Comparison of ENCODE assay signal across 9 cellular contexts in the genomic region with DNA sequence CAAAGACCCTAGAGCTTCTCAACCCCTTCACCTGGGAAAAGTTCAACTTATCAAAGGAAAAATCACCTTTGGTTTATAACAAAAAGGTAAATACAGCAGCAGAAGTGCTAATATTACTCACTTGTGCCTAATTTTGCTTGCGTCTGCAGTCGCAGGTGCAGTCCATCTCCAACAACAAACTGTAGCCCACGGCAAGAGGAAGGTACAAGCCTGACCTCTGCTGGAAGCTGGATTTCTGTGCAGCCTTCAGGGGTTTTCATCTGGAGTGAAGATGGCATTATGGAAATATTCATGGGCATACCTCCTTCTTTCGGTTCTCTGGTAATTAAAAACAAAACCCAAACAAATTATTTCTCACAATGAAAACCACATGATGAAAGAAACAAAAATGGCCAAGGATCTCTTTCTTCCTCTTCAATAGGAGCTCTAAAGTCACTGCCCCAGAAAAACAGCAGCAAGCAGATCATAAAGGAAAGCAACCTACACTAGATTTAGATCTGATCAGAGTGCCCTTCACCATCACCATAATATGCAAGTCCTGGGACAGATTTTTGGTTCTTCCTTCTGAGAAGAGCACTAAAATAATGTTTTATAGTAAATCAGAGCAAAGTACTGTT. TPM values are rescaled to one million over a fixed set of nuclear protein-coding genes. Genes with fewer than 3 reads are reported as not detected.
DNase-seq lines count a peak whose midpoint lies in the region; ATAC-seq and TF ChIP-seq lines count a peak whose summit lies in the region.
"Had no signal": no experiment of that assay in that cellular context is flagged by ENCODE, and none has a peak within 500 bp of the region (broad histone marks: within the 10 kb centered on the region; RNA-seq: fewer than 3 reads in every experiment).

No MANE protein-coding gene starts in this region.

- H3K27me3 ChIP-seq in OCI-LY3 (ENCODE audit: low read depth, low read length): no peaks in the 10 kb centered on the region

- no peaks in the 10 kb centered on the region for H3K27me3 Mint-ChIP-seq in activated T-helper 2 cell treated with anti-CD3 and anti-CD28 coated beads, Interferon-gamma antibody, Interleukin-2, Interleukin-4, amounts not matched to agents 10 μg/mL and 5 μg/mL and 100 μg/mL, durations not matched to agents 14 hours and 24 hours and 36 hours (ENCODE audit: low read depth)
- H3K27me3 Mint-ChIP-seq: stimulated activated naive CD8-positive, alpha-beta T cell treated with anti-CD3 and anti-CD28 coated beads, Interleukin-15, amount 100 ng/mL, for 72 hours had no signal

- H2AFZ ChIP-seq in OCI-LY3 (ENCODE audit: low read depth, low read length): no peak overlapping the region

- H3K4me3 Mint-ChIP-seq in activated T-helper 2 cell treated with anti-CD3 and anti-CD28 coated beads, Interferon-gamma antibody, Interleukin-2, Interleukin-4, amounts not matched to agents 10 μg/mL and 5 μg/mL and 100 μg/mL, durations not matched to agents 14 hours and 24 hours and 36 hours (ENCODE audit: low read depth): no peak overlapping the region
- H3K4me3 Mint-ChIP-seq: stimulated activated naive CD8-positive, alpha-beta T cell treated with anti-CD3 and anti-CD28 coated beads, Interleukin-15, amount 100 ng/mL, for 72 hours had no signal

- TF ChIP-seq CTCF in OCI-LY3 (IDR thresholded peaks at IDR 0.05; ENCODE audit: low read depth, low read length) (peak; percentile 85), choroid plexus epithelial cell (conservative IDR thresholded peaks at IDR 0.05; ENCODE audit: low read depth, low read length) (peak; percentile 94)

- H3K9me3 Mint-ChIP-seq in activated T-helper 2 cell treated with anti-CD3 and anti-CD28 coated beads, Interferon-gamma antibody, Interleukin-2, Interleukin-4, amounts not matched to agents 10 μg/mL and 5 μg/mL and 100 μg/mL, durations not matched to agents 14 hours and 24 hours and 36 hours: no peaks in the 10 kb centered on the region
- H3K9me3 Mint-ChIP-seq: stimulated activated naive CD8-positive, alpha-beta T cell treated with anti-CD3 and anti-CD28 coated beads, Interleukin-15, amount 100 ng/mL, for 72 hours had no signal

- H3K27ac ChIP-seq in OCI-LY3 (ENCODE audit: low read length): no peak overlapping the region

- H4K20me1 ChIP-seq in OCI-LY3 (ENCODE audit: insufficient read depth, low read length): peaks cover 6% of the 10 kb centered on the region; the same call in 1 of the 2 replicates

- DNase-seq in activated CD4-positive, alpha-beta T cell treated with anti-CD3 and anti-CD28 coated beads for 48 hours: peak; percentile 27
- no peak for DNase-seq in activated CD4-positive, alpha-beta T cell treated with anti-CD3 and anti-CD28 coated beads for 4 hours
- DNase-seq in choroid plexus epithelial cell (ENCODE audit: low read depth) (peak; percentile 75), lung microvascular endothelial cell (ENCODE audit: low read depth in 2 of 2) (peak; percentile 62 to 78)
- no peak for DNase-seq in activated T-helper 2 cell treated with anti-CD3 and anti-CD28 coated beads, Interferon-gamma antibody, Interleukin-2, Interleukin-4, amounts not matched to agents 10 μg/mL and 5 μg/mL and 100 μg/mL, durations not matched to agents 14 hours and 24 hours and 36 hours (ENCODE audit: low spot score)

- H3K4me2 ChIP-seq in OCI-LY3 (ENCODE audit: low read length): no peak overlapping the region; the same call in 1 of the 2 replicates

- H3K36me3 Mint-ChIP-seq in activated T-helper 2 cell treated with anti-CD3 and anti-CD28 coated beads, Interferon-gamma antibody, Interleukin-2, Interleukin-4, amounts not matched to agents 10 μg/mL and 5 μg/mL and 100 μg/mL, durations not matched to agents 14 hours and 24 hours and 36 hours (ENCODE audit: low read depth): peaks cover 18% of the 10 kb centered on the region

- peaks cover 15% of the 10 kb centered on the region for H3K79me2 ChIP-seq in OCI-LY3 (ENCODE audit: low read length)

- intact Hi-C loops in activated T-helper 2 cell treated with anti-CD3 and anti-CD28 coated beads, Interferon-gamma antibody, Interleukin-2, Interleukin-4, amounts not matched to agents 10 μg/mL and 5 μg/mL and 100 μg/mL, durations not matched to agents 14 hours and 24 hours and 36 hours (cut with micrococcal nuclease): no loop called here

- ATAC-seq in GM21367 (IDR thresholded peaks at IDR 0.05; ENCODE audit: unreplicated experiment) (peak; percentile 76), HG03469 (IDR thresholded peaks at IDR 0.05; ENCODE audit: unreplicated experiment) (peak; percentile 88)
- ATAC-seq: stimulated activated naive CD8-positive, alpha-beta T cell treated with anti-CD3 and anti-CD28 coated beads, Interleukin-15, amount 100 ng/mL, for 72 hours had no signal

- H3K4me1 Mint-ChIP-seq in activated T-helper 2 cell treated with anti-CD3 and anti-CD28 coated beads, Interferon-gamma antibody, Interleukin-2, Interleukin-4, amounts not matched to agents 10 μg/mL and 5 μg/mL and 100 μg/mL, durations not matched to agents 14 hours and 24 hours and 36 hours (ENCODE audit: low read depth): peaks cover 4% of the 10 kb centered on the region

- no peak overlapping the region for H3K4me3 ChIP-seq in OCI-LY3 (ENCODE audit: low read length)
- H3K4me3 ChIP-seq in choroid plexus epithelial cell (ENCODE audit: low read depth, low read length): no peak overlapping the region

- H3K36me3 ChIP-seq in OCI-LY3 (replicated peaks; ENCODE audit: low read depth, low read length): peaks cover 24% of the 10 kb centered on the region

- no peak overlapping the region for H3K9ac ChIP-seq in OCI-LY3 (ENCODE audit: low read length)

- H3K9me3 ChIP-seq in OCI-LY3 (ENCODE audit: insufficient read depth, low read length): no peaks in the 10 kb centered on the region

- H3K4me1 ChIP-seq in OCI-LY3 (ENCODE audit: low read length): peaks cover 15% of the 10 kb centered on the region

- no peak overlapping the region for H3K27ac Mint-ChIP-seq in activated T-helper 2 cell treated with anti-CD3 and anti-CD28 coated beads, Interferon-gamma antibody, Interleukin-2, Interleukin-4, amounts not matched to agents 10 μg/mL and 5 μg/mL and 100 μg/mL, durations not matched to agents 14 hours and 24 hours and 36 hours
- H3K27ac Mint-ChIP-seq: stimulated activated naive CD8-positive, alpha-beta T cell treated with anti-CD3 and anti-CD28 coated beads, Interleukin-15, amount 100 ng/mL, for 72 hours had no signal

RNA-seq across cellular contexts. Expression of gene UBE3D, which starts 7.8 kb away (rescaled TPM):
- total RNA-seq in lung microvascular endothelial cell: 1.8 and 2.6 TPM in 2 replicates
- 6.9 and 7.1 TPM in 2 replicates for total RNA-seq in activated T-helper 2 cell treated with anti-CD3 and anti-CD28 coated beads, Interferon-gamma antibody, Interleukin-2, Interleukin-4, amounts not matched to agents 10 μg/mL and 5 μg/mL and 100 μg/mL, durations not matched to agents 14 hours and 24 hours and 36 hours

RNA-seq across cellular contexts. Expression of gene DOP1A, which starts 9.7 kb away (rescaled TPM):
- total RNA-seq in lung microvascular endothelial cell: 14.8 and 15.3 TPM in 2 replicates
- total RNA-seq in activated T-helper 2 cell treated with anti-CD3 and anti-CD28 coated beads, Interferon-gamma antibody, Interleukin-2, Interleukin-4, amounts not matched to agents 10 μg/mL and 5 μg/mL and 100 μg/mL, durations not matched to agents 14 hours and 24 hours and 36 hours: 6.5 and 7.5 TPM in 2 replicates

Comparison
In these comparisons a context has a peak if more than half of its experiments do, and no peak if none do; other contexts are left out.
1. DNase-seq: peak in activated CD4-positive, alpha-beta T cell treated with anti-CD3 and anti-CD28 coated beads for 48 hours (single experiment), choroid plexus epithelial cell (single experiment) and lung microvascular endothelial cell (2 of 2); none in activated CD4-positive, alpha-beta T cell treated with anti-CD3 and anti-CD28 coated beads for 4 hours (0 of 2) and activated T-helper 2 cell treated with anti-CD3 and anti-CD28 coated beads, Interferon-gamma antibody, Interleukin-2, Interleukin-4, amounts not matched to agents 10 μg/mL and 5 μg/mL and 100 μg/mL, durations not matched to agents 14 hours and 24 hours and 36 hours (single experiment).